Comparison of ENCODE assay signal across 13 cellular contexts in the genomic region with DNA sequence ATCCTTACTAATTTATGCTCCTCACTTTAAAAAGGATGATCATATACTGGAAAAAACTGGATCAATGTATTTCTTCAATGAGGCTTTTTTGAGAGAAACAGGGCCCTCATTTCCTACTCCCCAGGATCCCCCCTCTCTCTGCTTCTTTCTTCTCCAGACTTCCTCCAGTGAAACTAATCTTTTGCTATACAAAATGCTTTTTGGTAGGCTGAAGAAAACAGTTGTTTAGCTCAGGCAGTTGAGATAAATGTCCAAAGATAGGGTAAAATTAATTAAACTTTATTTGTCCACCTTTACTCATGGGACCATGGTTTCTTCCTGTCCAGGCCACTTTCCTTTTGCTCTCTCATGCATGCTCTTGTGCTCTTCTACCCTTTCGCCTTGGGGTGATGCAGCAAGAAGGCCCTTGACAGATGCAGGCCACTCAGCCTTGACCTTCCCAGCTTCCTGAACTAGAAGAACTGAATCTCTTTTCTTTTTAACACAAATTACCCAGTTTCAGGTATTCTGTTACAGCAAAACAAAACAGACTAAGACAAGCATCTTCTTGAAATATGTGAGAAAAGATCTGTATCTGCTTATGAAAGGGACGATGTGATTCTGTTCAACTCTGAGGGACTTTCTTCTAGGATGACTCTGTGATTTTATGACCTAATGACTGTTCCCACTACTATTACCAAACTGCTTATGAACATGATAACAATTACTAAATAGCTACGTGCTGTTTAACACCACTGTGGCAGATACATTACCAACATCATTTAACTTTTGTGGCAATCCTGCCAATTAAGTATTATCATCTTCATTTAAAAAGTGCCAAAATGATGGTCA.
A peak's percentile ranks its signal among the peaks of the same experiment; 100 is the strongest.
DNase-seq lines count a peak whose midpoint lies in the region; ATAC-seq, FAIRE-seq and TF ChIP-seq lines count a peak whose summit lies in the region.
"Had no signal": no experiment of that assay in that cellular context is flagged by ENCODE, and none has a peak within 500 bp of the region (broad histone marks: within the 10 kb centered on the region; RNA-seq: fewer than 3 reads in every experiment).

No MANE protein-coding gene starts in this region.

- peak; percentile 70 for ATAC-seq in HG03103 (IDR thresholded peaks at IDR 0.05; ENCODE audit: low read depth, unreplicated experiment)
- ATAC-seq in central memory CD8-positive, alpha-beta T cell (replicated peaks; ENCODE audit: extremely low read depth, poor library complexity, severe bottlenecking): no peak
- ATAC-seq in lower lobe of right lung: no peak

- peak overlapping the region; percentile 7 for H3K27ac Mint-ChIP-seq in central memory CD8-positive, alpha-beta T cell (ENCODE audit: low read depth)

- no peak overlapping the region for H3K4me3 Mint-ChIP-seq in central memory CD8-positive, alpha-beta T cell
- H3K4me3 Mint-ChIP-seq: natural killer cell had no signal

- H3K27me3 ChIP-seq in DOHH2 (ENCODE audit: control insufficient read depth, low read length): no peaks in the 10 kb centered on the region
- H3K27me3 ChIP-seq in lower lobe of right lung (ENCODE audit: low read depth): no peaks in the 10 kb centered on the region
- H3K27me3 ChIP-seq: hepatocyte had no signal

- no peaks in the 10 kb centered on the region for H3K79me2 ChIP-seq in DOHH2 (ENCODE audit: control insufficient read depth, low read length)
- H3K79me2 ChIP-seq: hepatocyte had no signal

- H3K27ac ChIP-seq in DOHH2 (ENCODE audit: low read depth, low read length) (no peak overlapping the region), lower lobe of right lung (no peak overlapping the region)
- H3K27ac ChIP-seq: hepatocyte had no signal

- H3K4me2 ChIP-seq in DOHH2 (ENCODE audit: low read length): peak overlapping the region; percentile 5; the same call in 1 of the 2 replicates
- H3K4me2 ChIP-seq: hepatocyte had no signal

- no peaks in the 10 kb centered on the region for H3K9me3 Mint-ChIP-seq in central memory CD8-positive, alpha-beta T cell
- H3K9me3 Mint-ChIP-seq: natural killer cell had no signal

- no peaks in the 10 kb centered on the region for H3K4me1 Mint-ChIP-seq in central memory CD8-positive, alpha-beta T cell
- H3K4me1 Mint-ChIP-seq: natural killer cell had no signal

- no peaks in the 10 kb centered on the region for H4K20me1 ChIP-seq in DOHH2 (ENCODE audit: control insufficient read depth, insufficient read depth, low read depth, low read length)

- H3K9me2 ChIP-seq in DOHH2 (replicated peaks; ENCODE audit: control insufficient read depth, low read length): no peaks in the 10 kb centered on the region

- H3K4me3 ChIP-seq in DOHH2 (ENCODE audit: low read length) (no peak overlapping the region), lower lobe of right lung (no peak overlapping the region)
- H3K4me3 ChIP-seq: hepatocyte had no signal

- H3F3A ChIP-seq in DOHH2 (ENCODE audit: control insufficient read depth, insufficient read depth): 0 out of 2 replicates have a peak, but pooled peaks cover 6% of the 10 kb centered on the region

- FAIRE-seq in GM19239 (lab: Jason Lieb, UNC) (peak; percentile 53), RCC 7860 (lab: Jason Lieb, UNC) (no peak)

- H3K9me3 ChIP-seq in DOHH2 (ENCODE audit: control insufficient read depth, insufficient read depth, low read length) (no peaks in the 10 kb centered on the region), lower lobe of right lung (no peaks in the 10 kb centered on the region)

- TF ChIP-seq CTCF in DOHH2 (IDR thresholded peaks at IDR 0.05; ENCODE audit: low read depth, low read length, poor library complexity, severe bottlenecking) (no peak), lower lobe of right lung (IDR thresholded peaks at IDR 0.05) (no peak)

- peaks cover 22% of the 10 kb centered on the region for H3K36me3 Mint-ChIP-seq in central memory CD8-positive, alpha-beta T cell (ENCODE audit: insufficient read depth)

- H3K4me1 ChIP-seq in DOHH2 (ENCODE audit: control insufficient read depth, low read length) (peaks cover 16% of the 10 kb centered on the region), lower lobe of right lung (no peaks in the 10 kb centered on the region)

- H3K27me3 Mint-ChIP-seq in central memory CD8-positive, alpha-beta T cell: no peaks in the 10 kb centered on the region

- no peak for DNase-seq in GM19239 (ENCODE audit: insufficient read length, low spot score)
- no peak for DNase-seq in central memory CD8-positive, alpha-beta T cell (ENCODE audit: low spot score in 2 of 2)
- DNase-seq in hepatic stellate cell (ENCODE audit: low spot score): no peak
- no peak for DNase-seq in RCC 7860 (ENCODE audit: low spot score)
- DNase-seq in lower lobe of right lung: no peak
- DNase-seq in AG08396 (ENCODE audit: low spot score): no peak
- DNase-seq: Calu3; natural killer cell; NCI-H2171; stimulated activated CD4-positive, alpha-beta T cell treated with anti-CD3 and anti-CD28 coated beads, Interleukin-1b, Interleukin-23, amount 100 ng/mL, for 48 hours had no signal

- intact Hi-C loops in lower lobe of right lung (cut with DNase I): no loop called here

- H3K36me3 ChIP-seq in DOHH2 (ENCODE audit: control insufficient read depth, low read length) (peaks cover 28% of the 10 kb centered on the region), lower lobe of right lung (peaks cover 31% of the 10 kb centered on the region)
